Comparison of ENCODE assay signal across 8 cellular contexts in the genomic region with DNA sequence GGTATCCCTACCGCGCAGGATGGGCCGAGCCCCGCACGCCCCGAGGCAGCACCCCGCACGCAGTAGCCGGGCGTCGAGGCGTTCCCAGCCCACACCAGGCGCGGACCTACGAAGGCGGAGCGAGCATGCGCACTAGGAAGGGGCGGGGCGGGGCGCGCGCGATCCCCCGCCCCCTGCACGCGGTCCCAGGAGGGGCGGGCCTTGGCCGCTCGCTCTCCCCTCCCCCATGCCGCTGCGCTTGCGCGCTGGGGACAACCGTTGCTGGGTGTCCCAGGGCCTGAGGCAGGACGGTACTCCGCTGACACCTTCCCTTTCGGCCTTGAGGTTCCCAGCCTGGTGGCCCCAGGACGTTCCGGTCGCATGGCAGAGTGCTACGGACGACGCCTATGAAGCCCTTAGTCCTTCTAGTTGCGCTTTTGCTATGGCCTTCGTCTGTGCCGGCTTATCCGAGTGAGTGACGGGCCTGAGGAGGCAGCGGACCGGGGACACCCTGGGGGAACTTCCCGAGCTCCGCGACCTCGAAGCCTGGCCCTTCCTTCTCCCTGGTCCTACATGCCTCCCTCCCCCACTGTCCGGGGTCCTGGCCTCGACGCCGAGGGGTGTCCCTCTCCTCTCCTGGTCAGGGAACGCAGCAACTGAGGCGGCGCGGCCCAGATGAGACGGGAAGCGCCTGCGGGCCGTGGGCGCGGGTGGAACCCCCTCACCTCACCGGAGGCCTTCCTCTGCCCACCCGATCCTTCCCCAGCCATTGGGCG. TPM values are rescaled to one million over a fixed set of nuclear protein-coding genes. Genes with fewer than 3 reads are reported as not detected.
DNase-seq lines count a peak whose midpoint lies in the region; ATAC-seq and TF ChIP-seq lines count a peak whose summit lies in the region.

A gene (plus strand): TSS at position 258 of the 755 bp plus-strand sequence. CDS start 129 bp downstream, at position 387.

- intact Hi-C loops in CD4-positive, alpha-beta T cell (cut with DNase I, micrococcal nuclease): no loop called here
- intact Hi-C loops in activated CD4-positive, alpha-beta T cell treated with anti-CD3 and anti-CD28 coated beads, Interleukin-2, amount 10 ng/mL, durations not matched to agents 24 days and 14 days (cut with micrococcal nuclease): no loop called here
- intact Hi-C loops in naive thymus-derived CD4-positive, alpha-beta T cell (cut with micrococcal nuclease): no loop called here

- H3K4me3 Mint-ChIP-seq in CD4-positive, alpha-beta T cell: no peak within 1 kb of the TSS
- peak within 1 kb of the TSS; percentile 63 for H3K4me3 Mint-ChIP-seq in activated CD4-positive, alpha-beta T cell treated with anti-CD3 and anti-CD28 coated beads, Interleukin-2, amount 10 ng/mL, durations not matched to agents 24 days and 14 days
- H3K4me3 Mint-ChIP-seq in naive thymus-derived CD4-positive, alpha-beta T cell: peak within 1 kb of the TSS in 6 of 10 donors; percentile 18 to 62 (median 56)

- H3K36me3 ChIP-seq in naive thymus-derived CD4-positive, alpha-beta T cell (ENCODE audit: control insufficient read depth in 2 of 3, insufficient read depth in 3 of 3, low read length in 3 of 3): no peaks in the 10 kb centered on the region

- H3K36me3 Mint-ChIP-seq in CD4-positive, alpha-beta T cell (ENCODE audit: low read depth): no peaks in the 10 kb centered on the region
- no peaks in the 10 kb centered on the region for H3K36me3 Mint-ChIP-seq in activated CD4-positive, alpha-beta T cell treated with anti-CD3 and anti-CD28 coated beads, Interleukin-2, amount 10 ng/mL, durations not matched to agents 24 days and 14 days (ENCODE audit: low read depth)
- no peaks in the 10 kb centered on the region for H3K36me3 Mint-ChIP-seq in naive thymus-derived CD4-positive, alpha-beta T cell

- H3K4me1 ChIP-seq in naive thymus-derived CD4-positive, alpha-beta T cell (ENCODE audit: control insufficient read depth in 2 of 2, insufficient read depth in 2 of 2, low read length in 2 of 2): no peaks in the 10 kb centered on the region

- H3K9me3 ChIP-seq in CD4-positive, alpha-beta T cell (ENCODE audit: control insufficient read depth, low read length): no peaks in the 10 kb centered on the region
- no peaks in the 10 kb centered on the region for H3K9me3 ChIP-seq in naive thymus-derived CD4-positive, alpha-beta T cell (ENCODE audit: control insufficient read depth in 2 of 3, low read length in 3 of 3)

- peak in 9 of 10 experiments; percentile 17 to 57 (median 30) for DNase-seq in CD4-positive, alpha-beta T cell
- DNase-seq in activated CD4-positive, alpha-beta T cell treated with anti-CD3 and anti-CD28 coated beads, Interleukin-2, amount 10 ng/mL, durations not matched to agents 24 days and 14 days: peak; percentile 78
- peak; percentile 51 for DNase-seq in effector CD8-positive, alpha-beta T cell (lab: John Stamatoyannopoulos, UW)
- DNase-seq in naive thymus-derived CD4-positive, alpha-beta T cell: peak in 8 of 9 donors; percentile 1 to 44 (median 20)
- DNase-seq in stromal cell of bone marrow (ENCODE audit: low read depth): peak; percentile 13
- no peak for DNase-seq in NCI-H1048 (lab: John Stamatoyannopoulos, UW)

- H3K4me1 Mint-ChIP-seq in CD4-positive, alpha-beta T cell (ENCODE audit: low read depth): no peaks in the 10 kb centered on the region
- H3K4me1 Mint-ChIP-seq in activated CD4-positive, alpha-beta T cell treated with anti-CD3 and anti-CD28 coated beads, Interleukin-2, amount 10 ng/mL, durations not matched to agents 24 days and 14 days: no peaks in the 10 kb centered on the region
- H3K4me1 Mint-ChIP-seq in naive thymus-derived CD4-positive, alpha-beta T cell: peaks cover 0 to 2% (median 0%) of the 10 kb centered on the region in 7 donors

- TF ChIP-seq CTCF in CD4-positive, alpha-beta T cell (IDR thresholded peaks at IDR 0.05): no peak

- peak; percentile 73 for ATAC-seq in CD4-positive, alpha-beta T cell (ENCODE audit: poor library complexity)
- ATAC-seq in naive thymus-derived CD4-positive, alpha-beta T cell: peak; percentile 87
- ATAC-seq in GM18517 (IDR thresholded peaks at IDR 0.05; ENCODE audit: unreplicated experiment) (no peak), GM18511 (IDR thresholded peaks at IDR 0.05; ENCODE audit: unreplicated experiment) (no peak)

- no peaks in the 10 kb centered on the region for H3K9me3 Mint-ChIP-seq in CD4-positive, alpha-beta T cell
- H3K9me3 Mint-ChIP-seq in activated CD4-positive, alpha-beta T cell treated with anti-CD3 and anti-CD28 coated beads, Interleukin-2, amount 10 ng/mL, durations not matched to agents 24 days and 14 days: no peaks in the 10 kb centered on the region
- H3K9me3 Mint-ChIP-seq in naive thymus-derived CD4-positive, alpha-beta T cell: peaks cover 0 to 3% (median 0%) of the 10 kb centered on the region in 11 donors

- no peak within 1 kb of the TSS for H3K27ac ChIP-seq in CD4-positive, alpha-beta T cell (ENCODE audit: low read depth, low read length)
- peak within 1 kb of the TSS; percentile 13 for H3K27ac ChIP-seq in naive thymus-derived CD4-positive, alpha-beta T cell (ENCODE audit: low read depth, low read length)

- H3K27ac Mint-ChIP-seq in CD4-positive, alpha-beta T cell: no peak within 1 kb of the TSS
- peak within 1 kb of the TSS; percentile 48 for H3K27ac Mint-ChIP-seq in activated CD4-positive, alpha-beta T cell treated with anti-CD3 and anti-CD28 coated beads, Interleukin-2, amount 10 ng/mL, durations not matched to agents 24 days and 14 days
- peak within 1 kb of the TSS in 1 of 9 donors; percentile 66 for H3K27ac Mint-ChIP-seq in naive thymus-derived CD4-positive, alpha-beta T cell

- H3K27me3 Mint-ChIP-seq in CD4-positive, alpha-beta T cell: peaks cover 13% of the 10 kb centered on the region
- H3K27me3 Mint-ChIP-seq in activated CD4-positive, alpha-beta T cell treated with anti-CD3 and anti-CD28 coated beads, Interleukin-2, amount 10 ng/mL, durations not matched to agents 24 days and 14 days: peaks cover 11% of the 10 kb centered on the region
- H3K27me3 Mint-ChIP-seq in naive thymus-derived CD4-positive, alpha-beta T cell: peaks cover 6 to 19% (median 15%) of the 10 kb centered on the region in 5 donors

- peak within 1 kb of the TSS; percentile 30 for H3K4me3 ChIP-seq in naive thymus-derived CD4-positive, alpha-beta T cell (ENCODE audit: low read length)

- peaks cover 2% of the 10 kb centered on the region for H3K27me3 ChIP-seq in CD4-positive, alpha-beta T cell (ENCODE audit: control insufficient read depth, insufficient read depth, low read length)
- H3K27me3 ChIP-seq in naive thymus-derived CD4-positive, alpha-beta T cell (ENCODE audit: control insufficient read depth in 2 of 2, insufficient read depth in 2 of 2, low read length in 2 of 2): no peaks in the 10 kb centered on the region

- CTCF ChIA-PET in CD4-positive, alpha-beta T cell (lab: Charles Lee): no interaction called here
- CTCF ChIA-PET in naive thymus-derived CD4-positive, alpha-beta T cell (lab: Charles Lee): no interaction called here

- POLR2A ChIA-PET in CD4-positive, alpha-beta T cell (lab: Charles Lee): no interaction called here
- POLR2A ChIA-PET in naive thymus-derived CD4-positive, alpha-beta T cell (lab: Charles Lee): no interaction called here

RNA-seq across cellular contexts. Expression of the gene that starts here (rescaled TPM):
- not detected for total RNA-seq in CD4-positive, alpha-beta T cell
- 0.51 and 1.1 TPM in 2 replicates for total RNA-seq in activated CD4-positive, alpha-beta T cell treated with anti-CD3 and anti-CD28 coated beads, Interleukin-2, amount 10 ng/mL, durations not matched to agents 24 days and 14 days
- total RNA-seq in naive thymus-derived CD4-positive, alpha-beta T cell: 1 to 10 TPM in 1 of 5 experiments, under 1 TPM in 3, not detected in 1; 0.51 to 1.3 (median 0.63) TPM
- 1 to 10 TPM in 1 of 2 donors, under 1 TPM in 1; 0.25 to 1.1 TPM for polyA plus RNA-seq in naive thymus-derived CD4-positive, alpha-beta T cell

Comparison
In these comparisons a context has a peak if more than half of its experiments do, and no peak if none do; other contexts are left out.
1. Peak in DNase-seq and ATAC-seq in CD4-positive, alpha-beta T cell; RNA of the gene not detected or under 1 TPM.